In genomic region chr3:30604566-30604965, GRCh38 we compare ENCODE assay signal across 12 cellular contexts.
DNase-seq lines count a peak whose midpoint lies in the region; ATAC-seq and TF ChIP-seq lines count a peak whose summit lies in the region.
"Had no signal": no experiment of that assay in that cellular context is flagged by ENCODE, and none has a peak within 500 bp of the region (broad histone marks: within the 10 kb centered on the region; RNA-seq: fewer than 3 reads in every experiment).

No MANE protein-coding gene starts in this region.

- H3K36me3 ChIP-seq in effector memory CD4-positive, alpha-beta T cell (ENCODE audit: control insufficient read depth, insufficient read depth, low read length) = no peaks in the 10 kb centered on the region

- DNase-seq in NOMO-1 treated with dmso at 0.1 percent for 144 hours (lab: John Stamatoyannopoulos, UW; ENCODE audit: unreplicated experiment) (peak; percentile 11), NOMO-1 (lab: John Stamatoyannopoulos, UW; ENCODE audit: unreplicated experiment in 2 of 2) (no peak), RWPE1 (ENCODE audit: low spot score) (no peak), NCI-H1694 treated with DMSO at 0.1 percent for 48 hours (lab: John Stamatoyannopoulos, UW) (no peak)
- no peak for DNase-seq in effector memory CD4-positive, alpha-beta T cell
- no peak for DNase-seq in stimulated activated naive CD8-positive, alpha-beta T cell treated with anti-CD3 and anti-CD28 coated beads, Interleukin-15, Interleukin-2, amounts not matched to agents 100 U/mL and 50 U/mL, for 24 hours
- DNase-seq: GOT3, NCI-H2171 had no signal

- TF ChIP-seq CTCF in RWPE1 (conservative IDR thresholded peaks at IDR 0.05; ENCODE audit: low read depth) = no peak

- peak overlapping the region; percentile 37; the same call in 1 of the 2 replicates for H3K27ac ChIP-seq in RWPE1
- H3K27ac ChIP-seq in effector memory CD4-positive, alpha-beta T cell (ENCODE audit: insufficient read depth, low read length, poor library complexity, severe bottlenecking) = peak overlapping the region; percentile 40
- H3K27ac ChIP-seq: 22Rv1, VCaP had no signal

- POLR2A ChIA-PET in RWPE1 (lab: Yijun Ruan, JAX; ENCODE audit: low non-redundant PET) = no interaction called here

- H3K9me3 ChIP-seq in effector memory CD4-positive, alpha-beta T cell (ENCODE audit: control insufficient read depth, low read length) = no peaks in the 10 kb centered on the region

- no peaks in the 10 kb centered on the region for H3K27me3 ChIP-seq in effector memory CD4-positive, alpha-beta T cell (replicated peaks; ENCODE audit: control insufficient read depth, insufficient read depth, low read length, poor library complexity, severe bottlenecking)

- peaks cover 18% of the 10 kb centered on the region for H3K4me1 ChIP-seq in effector memory CD4-positive, alpha-beta T cell (ENCODE audit: control insufficient read depth, insufficient read depth, low read length, poor library complexity, severe bottlenecking)

- ATAC-seq in stimulated activated naive CD8-positive, alpha-beta T cell treated with anti-CD3 and anti-CD28 coated beads, Interleukin-15, Interleukin-2, amounts not matched to agents 100 U/mL and 50 U/mL, for 24 hours = peak; percentile 31
- ATAC-seq in GM19397 (IDR thresholded peaks at IDR 0.05; ENCODE audit: unreplicated experiment) = no peak
- no peak for ATAC-seq in GM18907 (IDR thresholded peaks at IDR 0.05; ENCODE audit: unreplicated experiment)

- CTCF ChIA-PET in RWPE1 (lab: Yijun Ruan, JAX) = no interaction called here

- H3K4me3 ChIP-seq in effector memory CD4-positive, alpha-beta T cell (ENCODE audit: insufficient read depth, low read depth, low read length, poor library complexity, severe bottlenecking) = no peak overlapping the region
